19 cellular contexts compared by ENCODE assay signal in the genomic region with DNA sequence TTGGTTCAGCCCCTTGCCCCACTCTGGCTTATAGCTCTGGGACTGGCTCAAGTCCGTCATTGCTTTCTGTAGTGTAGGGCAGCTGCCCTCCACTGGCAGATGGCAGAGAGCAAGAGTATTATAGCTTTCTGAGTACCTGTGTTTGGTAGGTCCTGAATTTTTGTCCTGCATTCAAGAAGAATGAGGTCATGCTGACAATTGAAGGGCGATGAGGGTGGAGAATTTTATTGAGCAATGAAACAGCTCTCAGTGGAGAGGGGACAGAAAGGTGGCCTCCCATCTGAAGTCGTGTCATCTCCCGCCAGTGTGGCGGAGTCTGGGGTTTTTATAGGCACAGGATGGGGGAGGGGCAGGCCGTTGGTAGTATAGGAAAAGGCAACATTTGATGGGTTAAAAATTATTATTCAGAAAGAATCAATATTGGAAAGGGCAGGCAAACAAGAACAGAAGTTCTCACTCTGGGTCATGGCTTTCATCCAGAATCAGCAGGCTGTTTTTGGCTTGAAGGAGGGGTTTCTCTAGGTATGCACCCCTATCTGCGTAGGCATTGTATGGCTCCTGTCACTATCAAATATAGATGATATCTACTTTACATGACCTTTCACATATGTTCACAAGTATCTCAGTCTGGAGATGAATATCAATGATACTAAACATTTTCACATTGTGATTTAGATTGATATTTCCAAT.
"Had no signal": no experiment of that assay in that cellular context is flagged by ENCODE, and none has a peak within 500 bp of the region (broad histone marks: within the 10 kb centered on the region; RNA-seq: fewer than 3 reads in every experiment).

No MANE protein-coding gene starts in this region.

- H3K4me1 ChIP-seq: heart left ventricle, stomach, uterus had no signal

- H3K4me1 Mint-ChIP-seq: endodermal cell; naive thymus-derived CD4-positive, alpha-beta T cell; nephron progenitor cell had no signal

- H3K27me3 Mint-ChIP-seq: naive thymus-derived CD4-positive, alpha-beta T cell had no signal

- H3K27me3 ChIP-seq: heart left ventricle, neutrophil, stomach, uterus had no signal

- DNase-seq: effector CD4-positive, alpha-beta T cell; foreskin melanocyte; heart left ventricle; hypothalamus; left cardiac atrium; left ventricle myocardium superior; naive thymus-derived CD4-positive, alpha-beta T cell; nephron progenitor cell; small intestine; stimulated activated CD4-positive, alpha-beta T cell treated with anti-CD3 and anti-CD28 coated beads, Interleukin-12 subunit alpha, Interleukin-12 subunit beta, amount 100 ng/mL, for 4 hours; stimulated activated naive CD4-positive, alpha-beta T cell; stomach; substantia nigra; uterus had no signal

- H3K36me3 Mint-ChIP-seq: naive thymus-derived CD4-positive, alpha-beta T cell had no signal

- H3K4me3 ChIP-seq: coronary artery, heart left ventricle, stomach, uterus had no signal

- H3K4me3 Mint-ChIP-seq: endodermal cell; naive thymus-derived CD4-positive, alpha-beta T cell; nephron progenitor cell had no signal

- H3K27ac ChIP-seq: coronary artery, heart left ventricle, neutrophil, stomach, uterus had no signal

- FAIRE-seq: endothelial cell of umbilical vein, keratinocyte, small intestine had no signal

- ATAC-seq: heart left ventricle; left cardiac atrium; left ventricle myocardium superior; naive thymus-derived CD4-positive, alpha-beta T cell had no signal

- H3K36me3 ChIP-seq: heart left ventricle, neutrophil, stomach, uterus had no signal

- H3K27ac Mint-ChIP-seq: endodermal cell; naive thymus-derived CD4-positive, alpha-beta T cell; nephron progenitor cell had no signal
